9 cellular contexts compared by ENCODE assay signal in the genomic region with DNA sequence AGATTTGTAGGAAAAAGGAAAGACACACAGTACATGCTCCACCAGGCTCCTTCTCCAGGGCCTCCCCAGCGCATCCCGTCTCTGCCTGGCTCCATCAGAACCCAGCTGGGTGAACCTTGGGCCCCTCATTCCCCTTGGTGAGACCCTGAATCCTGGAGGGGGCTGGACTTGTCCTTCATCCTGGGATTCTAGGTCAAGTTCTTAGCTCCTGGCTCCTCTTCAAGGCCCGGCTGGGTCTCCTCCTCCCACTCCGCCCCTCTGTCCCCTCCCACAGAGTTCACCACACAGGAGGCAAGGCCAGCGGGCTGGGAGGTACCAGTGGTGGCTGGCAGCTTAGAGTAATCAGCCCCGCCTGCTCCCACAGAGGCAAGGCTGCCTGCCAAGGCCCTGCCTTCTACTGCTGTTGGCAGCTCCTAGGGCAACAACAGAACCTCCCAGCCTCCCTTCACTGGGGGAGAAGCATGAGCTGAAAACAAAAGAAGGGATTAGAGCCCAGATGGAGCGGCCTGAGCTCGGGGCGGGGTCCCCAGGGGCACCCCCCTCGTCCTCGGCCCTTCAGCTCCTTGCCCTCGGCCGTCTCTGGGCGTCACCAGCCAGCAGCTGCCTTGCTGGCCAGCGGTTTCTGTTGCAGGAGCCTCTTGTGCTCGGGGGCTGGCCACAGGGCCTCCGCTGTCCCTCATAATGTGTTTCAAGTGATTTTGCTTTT. TPM values are rescaled to one million over a fixed set of nuclear protein-coding genes. Genes with fewer than 3 reads are reported as not detected.
A peak's percentile ranks its signal among the peaks of the same experiment; 100 is the strongest.
DNase-seq lines count a peak whose midpoint lies in the region; ATAC-seq, FAIRE-seq and TF ChIP-seq lines count a peak whose summit lies in the region.
"Had no signal": no experiment of that assay in that cellular context is flagged by ENCODE, and none has a peak within 500 bp of the region (broad histone marks: within the 10 kb centered on the region; RNA-seq: fewer than 3 reads in every experiment).

No MANE protein-coding gene starts in this region.

- 74% methylated on average over 17 of the region's 17 CpGs for WGBS in smooth muscle cell (ENCODE audit: low lambda C conversion rate)

- peak overlapping the region; percentile 66 for H2AFZ ChIP-seq in smooth muscle cell (ENCODE audit: low read depth)

- H3K4me2 ChIP-seq in smooth muscle cell = peak overlapping the region; percentile 29

- DNase-seq in DMS153 (lab: John Stamatoyannopoulos, UW) = peak; percentile 88
- peak; percentile 40 for DNase-seq in HuH-7.5 (ENCODE audit: low spot score)
- peak; percentile 60 to 96 (median 96) for DNase-seq in Peyer's patch
- DNase-seq in cerebellar cortex (ENCODE audit: low spot score) = peak; percentile 56
- DNase-seq in kidney epithelial cell (ENCODE audit: low read depth) = peak; percentile 72
- DNase-seq in smooth muscle cell (lab: John Stamatoyannopoulos, UW; ENCODE audit: unreplicated experiment) = peak; percentile 41
- DNase-seq in GM12892 (ENCODE audit: insufficient read length) = no peak

- H3K27ac ChIP-seq in Peyer's patch (peak overlapping the region; percentile 72 to 95 (median 88)), smooth muscle cell (ENCODE audit: low read depth) (no peak overlapping the region)

- H3K4me1 ChIP-seq in Peyer's patch (peaks cover 0 to 74% (median 19%) of the 10 kb centered on the region in 4 donors), smooth muscle cell (ENCODE audit: low read depth) (peaks cover 19% of the 10 kb centered on the region)

- no peak for ATAC-seq in GM21381 (IDR thresholded peaks at IDR 0.05; ENCODE audit: unreplicated experiment)

- no peaks in the 10 kb centered on the region for H3K79me2 ChIP-seq in smooth muscle cell (ENCODE audit: low read depth)

- FAIRE-seq in GM12892 (lab: Jason Lieb, UNC) = no peak
- FAIRE-seq: TTC549 had no signal

- no peaks in the 10 kb centered on the region for H3K9me3 ChIP-seq in Peyer's patch
- H3K9me3 ChIP-seq in smooth muscle cell (replicated peaks; ENCODE audit: low read depth) = no peaks in the 10 kb centered on the region

- H4K20me1 ChIP-seq in smooth muscle cell (ENCODE audit: low read depth) = no peaks in the 10 kb centered on the region

- peak; percentile 75 to 98 for TF ChIP-seq POLR2A in Peyer's patch (IDR thresholded peaks at IDR 0.05)
- no peak for TF ChIP-seq POLR2A in GM12892 (IDR thresholded peaks at IDR 0.05; ENCODE audit: low read depth, low read length)

- H3K27me3 ChIP-seq in Peyer's patch (no peaks in the 10 kb centered on the region), kidney epithelial cell (ENCODE audit: control insufficient read depth, insufficient read depth, low read length) (no peaks in the 10 kb centered on the region), smooth muscle cell (ENCODE audit: low read depth) (no peaks in the 10 kb centered on the region)

- H3K36me3 ChIP-seq in Peyer's patch (no peaks in the 10 kb centered on the region), kidney epithelial cell (ENCODE audit: control insufficient read depth, insufficient read depth, low read length) (no peaks in the 10 kb centered on the region), smooth muscle cell (ENCODE audit: low read depth) (no peaks in the 10 kb centered on the region)

- TF ChIP-seq CTCF in Peyer's patch (IDR thresholded peaks at IDR 0.05) (peak in 1 of 6 experiments; percentile 12), kidney epithelial cell (IDR thresholded peaks at IDR 0.05; ENCODE audit: insufficient read depth, low read length, poor library complexity, severe bottlenecking) (no peak), smooth muscle cell (IDR thresholded peaks at IDR 0.05; ENCODE audit: borderline replicate concordance, insufficient read depth, poor library complexity, severe bottlenecking) (no peak)

- peaks cover 3% of the 10 kb centered on the region for H3F3A ChIP-seq in smooth muscle cell (ENCODE audit: low read depth)

- H3K4me3 ChIP-seq in Peyer's patch (peak overlapping the region in 2 of 4 donors; percentile 31 to 39), kidney epithelial cell (ENCODE audit: low read depth, low read length) (no peak overlapping the region), smooth muscle cell (no peak overlapping the region)

- no peak overlapping the region for H3K9ac ChIP-seq in smooth muscle cell (ENCODE audit: low read depth)

RNA-seq across cellular contexts. Expression of a gene that starts 49.4 kb away (rescaled TPM):
- total RNA-seq in Peyer's patch (100 to 1,000 TPM in 3 of 4 donors, 10 to 100 TPM in 1; 73.6 to 136 (median 116) TPM), kidney epithelial cell (181 and 214 TPM in 2 replicates), smooth muscle cell (250 and 315 TPM in 2 replicates)
- polyA plus RNA-seq in smooth muscle cell = 251 and 255 TPM in 2 replicates
- 503 TPM for polyA plus RNA-seq in GM12892 (2012; ENCODE audit: missing spikeins)
